Comparison of ENCODE assay signal across 20 cellular contexts in the genomic region with DNA sequence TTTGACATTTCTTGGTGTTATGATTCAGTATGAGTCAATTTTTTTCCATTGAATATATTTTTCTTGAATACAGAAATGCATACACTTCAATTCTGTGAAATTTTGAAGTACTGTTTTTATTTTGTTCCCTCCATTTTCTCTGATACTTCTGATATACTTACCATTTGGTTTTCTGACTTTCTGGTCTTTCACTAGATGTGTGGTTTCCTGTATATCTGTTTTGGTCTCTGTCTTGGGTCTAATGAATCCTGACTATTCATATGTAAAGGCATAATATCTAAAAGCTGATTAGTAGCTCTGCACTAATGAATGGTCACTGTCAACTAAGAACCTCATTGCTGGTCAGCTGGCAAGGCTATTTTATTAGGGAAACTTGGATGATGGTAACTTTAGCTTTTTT.
"Had no signal": no experiment of that assay in that cellular context is flagged by ENCODE, and none has a peak within 500 bp of the region (broad histone marks: within the 10 kb centered on the region; RNA-seq: fewer than 3 reads in every experiment).

No MANE protein-coding gene starts in this region.

- H3K4me3 ChIP-seq: MG63 had no signal

- H3K27me3 ChIP-seq: MG63 had no signal

- H3K27me3 Mint-ChIP-seq: T-cell had no signal

- H3K4me2 ChIP-seq: SK-N-SH had no signal

- H3K9me3 ChIP-seq: MG63, SK-N-SH had no signal

- H3K4me1 Mint-ChIP-seq: T-cell had no signal

- H3K27ac Mint-ChIP-seq: T-cell had no signal

- H3K36me3 Mint-ChIP-seq: T-cell had no signal

- H3K9ac ChIP-seq: SK-N-SH had no signal

- H3K4me3 Mint-ChIP-seq: T-cell had no signal

- H3K36me3 ChIP-seq: MG63 had no signal

- DNase-seq: KBM-7; MG63; NCI-H1105; NCI-H1417; NCI-H1436 treated with DMSO at 0.1 percent for 48 hours; NCI-H1694; NCI-H187 treated with DMSO at 0.1 percent for 48 hours; NCI-H2029 treated with DMSO at 0.1 percent for 48 hours; NCI-H2171 treated with DMSO at 0.1 percent for 48 hours; NCI-H524; NCI-H69; NCI-H774; NK-92 treated with Interleukin-12 subunit alpha and Interleukin-12 subunit beta, amount 100 ng/mL, for 24 hours; PC-3; SHP77; SK-N-SH; SW 1271; T-cell had no signal

- ATAC-seq: Panc1, PC-3, T-cell had no signal

- H3K27ac ChIP-seq: RWPE1 had no signal
